ENCODE assay signal across 19 cellular contexts in genomic region chr5:179304466-179304865, GRCh38. TPM values are rescaled to one million over a fixed set of nuclear protein-coding genes. Genes with fewer than 3 reads are reported as not detected.
DNase-seq lines count a peak whose midpoint lies in the region; ATAC-seq and TF ChIP-seq lines count a peak whose summit lies in the region.
"Had no signal": no experiment of that assay in that cellular context is flagged by ENCODE, and none has a peak within 500 bp of the region (broad histone marks: within the 10 kb centered on the region; RNA-seq: fewer than 3 reads in every experiment).

No MANE protein-coding gene starts in this region.

- DNase-seq in A172 (ENCODE audit: low spot score), result peak; percentile 35
- peak; percentile 89 for DNase-seq in GM04504 (ENCODE audit: low read depth)
- DNase-seq in cardiac fibroblast (ENCODE audit: low read depth in 2 of 2), result peak; percentile 93 to 98
- no peak for DNase-seq in mucosa of descending colon
- DNase-seq in trophoblast cell, result no peak
- no peak for DNase-seq in ecto neural progenitor cell (ENCODE audit: low spot score)
- DNase-seq in immature natural killer cell, result no peak
- DNase-seq: activated CD4-positive, alpha-beta T cell treated with anti-CD3 and anti-CD28 coated beads for 48 hours; activated T-cell treated with anti-CD3 and anti-CD28 coated beads, Interleukin-2, amount 50 U/mL, for 4 hours; BE2C; DMS79; Karpas-422; NCI-H1930; NCI-H748 treated with DMSO at 0.1 percent for 48 hours; nucleus accumbens; T-helper 9 cell had no signal

- H3K4me3 ChIP-seq in cardiac fibroblast (replicated peaks in 1 of 2; ENCODE audit: low read depth in 2 of 2, low read length in 2 of 2), result peak overlapping the region in 1 of 2 donors; percentile 9
- H3K4me3 ChIP-seq in mucosa of descending colon, result no peak overlapping the region
- H3K4me3 ChIP-seq in trophoblast cell (ENCODE audit: low read depth, low read length), result no peak overlapping the region
- H3K4me3 ChIP-seq: cardiac muscle cell, GM23338 had no signal

- TF ChIP-seq CTCF in cardiac fibroblast (IDR thresholded peaks at IDR 0.05; ENCODE audit: low read depth, low read length) (no peak), mucosa of descending colon (IDR thresholded peaks at IDR 0.05) (no peak)

- no peak overlapping the region for H4K8ac ChIP-seq in trophoblast cell (ENCODE audit: low read depth, low read length)

- H3K9me3 ChIP-seq in mucosa of descending colon (peaks cover 10% of the 10 kb centered on the region), trophoblast cell (ENCODE audit: insufficient read depth, low read depth, low read length) (peaks cover 1% of the 10 kb centered on the region)
- H3K9me3 ChIP-seq: BE2C had no signal

- no peak overlapping the region for H3K18ac ChIP-seq in trophoblast cell (ENCODE audit: low read length)

- H3K27me3 Mint-ChIP-seq in immature natural killer cell (ENCODE audit: low read depth in 3 of 3), result peaks cover 0 to 3% (median 0%) of the 10 kb centered on the region in 3 donors

- H2AK5ac ChIP-seq in trophoblast cell (ENCODE audit: low read length), result no peak overlapping the region

- H3K36me3 ChIP-seq in mucosa of descending colon (ENCODE audit: low read depth) (no peaks in the 10 kb centered on the region), trophoblast cell (ENCODE audit: control insufficient read depth in 1 of 2, insufficient read depth in 2 of 2, low read length in 2 of 2) (peaks cover 0 to 5% of the 10 kb centered on the region in 2 experiments)
- H3K36me3 ChIP-seq: BE2C, cardiac muscle cell had no signal

- no peaks in the 10 kb centered on the region for H3K79me2 ChIP-seq in trophoblast cell (ENCODE audit: control insufficient read depth, insufficient read depth, low read length, poor library complexity)

- H2BK12ac ChIP-seq in trophoblast cell (ENCODE audit: low read length), result no peak overlapping the region

- no peak overlapping the region for H3K23ac ChIP-seq in trophoblast cell (ENCODE audit: low read length)

- no peak overlapping the region for H2BK5ac ChIP-seq in trophoblast cell (ENCODE audit: low read depth, low read length, poor library complexity)

- no peak overlapping the region for H3K27ac ChIP-seq in trophoblast cell (ENCODE audit: low read depth, low read length)
- H3K27ac ChIP-seq: cardiac muscle cell had no signal

- H3K36me3 Mint-ChIP-seq in immature natural killer cell, result no peaks in the 10 kb centered on the region

- no peak overlapping the region for H3K14ac ChIP-seq in trophoblast cell (ENCODE audit: low read length)

- H3K27ac Mint-ChIP-seq in immature natural killer cell, result no peak overlapping the region
- H3K27ac Mint-ChIP-seq: GM23338 had no signal

- ATAC-seq in mucosa of descending colon (peak; percentile 14), HG02759 (IDR thresholded peaks at IDR 0.05; ENCODE audit: unreplicated experiment) (no peak)
- ATAC-seq: activated T-cell treated with anti-CD3 and anti-CD28 coated beads, Interleukin-2, amount 50 U/mL, for 4 hours; GM23338 had no signal

- H2AFZ ChIP-seq in trophoblast cell (ENCODE audit: insufficient read depth, low read length, poor library complexity), result no peak overlapping the region
- H2AFZ ChIP-seq: GM23338 had no signal

- H3K9me3 Mint-ChIP-seq in immature natural killer cell, result peaks cover 0 to 12% (median 6%) of the 10 kb centered on the region in 6 donors

- WGBS in trophoblast cell (ENCODE audit: extremely low coverage, insufficient coverage, insufficient read length), result no CpG with 5 or more reads among the region's 5 CpGs

- H3K4me1 ChIP-seq in mucosa of descending colon (ENCODE audit: low read depth), result no peaks in the 10 kb centered on the region
- H3K4me1 ChIP-seq in trophoblast cell (ENCODE audit: control insufficient read depth in 1 of 2, insufficient read depth in 2 of 2, low read length in 2 of 2), result peaks cover 12 to 19% of the 10 kb centered on the region in 2 experiments
- H3K4me1 ChIP-seq: BE2C had no signal

- H4K12ac ChIP-seq in trophoblast cell (ENCODE audit: low read depth, low read length), result no peak overlapping the region

- no peak overlapping the region for H3K4me3 Mint-ChIP-seq in immature natural killer cell
- H3K4me3 Mint-ChIP-seq: activated T-cell treated with anti-CD3 and anti-CD28 coated beads, Interleukin-2, amount 50 U/mL, for 4 hours; GM23338 had no signal

- H3K9ac ChIP-seq in trophoblast cell (ENCODE audit: low read length), result no peak overlapping the region

- no peak overlapping the region for H2BK120ac ChIP-seq in trophoblast cell (ENCODE audit: insufficient read depth, low read length, poor library complexity)

- H4K91ac ChIP-seq in trophoblast cell (ENCODE audit: low read depth, low read length), result no peak overlapping the region

- no peaks in the 10 kb centered on the region for H3K27me3 ChIP-seq in trophoblast cell (ENCODE audit: insufficient read depth, low read length)
- H3K27me3 ChIP-seq: BE2C, cardiac muscle cell had no signal

- H3K4ac ChIP-seq in trophoblast cell (ENCODE audit: low read depth, low read length), result no peak overlapping the region

- no peak overlapping the region for H3K4me2 ChIP-seq in trophoblast cell (ENCODE audit: low read length)
- H3K4me2 ChIP-seq: GM23338 had no signal

- intact Hi-C loops in mucosa of descending colon (cut with DNase I, micrococcal nuclease), result no loop called here

- no peaks in the 10 kb centered on the region for H3K4me1 Mint-ChIP-seq in immature natural killer cell

- no peaks in the 10 kb centered on the region for H3K79me1 ChIP-seq in trophoblast cell (ENCODE audit: low read length)

RNA-seq across cellular contexts. Expression of gene ADAMTS2, which starts 40.8 kb away (rescaled TPM):
- 0.14 and 0.79 TPM in 2 replicates for total RNA-seq in A172 (2014; rRNA removed; shearing (Covaris generic))
- total RNA-seq in mucosa of descending colon, result 1 to 10 TPM; 1.3 to 9.2 (median 7.3) TPM
- 26.0 and 27.6 TPM in 2 replicates for polyA plus RNA-seq in trophoblast cell (2013)
- under 1 TPM in 1 of 3 donors, not detected in 2; 0.03 TPM for polyA plus RNA-seq in immature natural killer cell

Comparison
In these comparisons a context has a peak if more than half of its experiments do, and no peak if none do; other contexts are left out.
1. DNase-seq: peak in A172 (single experiment), GM04504 (single experiment) and cardiac fibroblast (2 of 2); none in mucosa of descending colon (0 of 3), trophoblast cell (0 of 2), ecto neural progenitor cell (single experiment) and immature natural killer cell (0 of 3).